26 cellular contexts compared by ENCODE assay signal in the genomic region with DNA sequence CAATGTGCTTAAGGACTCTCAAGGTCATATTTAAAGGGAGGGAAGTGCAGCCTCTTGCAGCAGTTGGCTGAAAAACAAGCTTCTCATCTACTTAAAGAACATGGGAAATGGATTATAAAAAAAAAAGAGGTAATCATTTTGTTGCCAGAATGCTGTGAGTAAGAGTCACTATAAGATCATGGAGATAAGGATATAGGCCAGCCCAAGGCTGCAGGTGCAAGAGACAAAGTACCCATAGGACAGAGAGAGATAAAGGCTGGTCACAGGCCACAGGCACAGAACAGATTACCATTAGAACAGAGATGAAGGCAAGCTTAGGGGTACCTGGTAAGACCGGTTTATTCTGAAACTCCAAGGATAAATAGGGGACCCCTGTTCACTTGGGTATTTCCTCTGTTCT.
"Had no signal": no experiment of that assay in that cellular context is flagged by ENCODE, and none has a peak within 500 bp of the region (broad histone marks: within the 10 kb centered on the region; RNA-seq: fewer than 3 reads in every experiment).

No MANE protein-coding gene starts in this region.

- FAIRE-seq: colon, endometrium had no signal

- H3K27ac ChIP-seq: adrenal gland, body of pancreas, gastrocnemius medialis, heart left ventricle had no signal

- DNase-seq: activated CD4-positive, alpha-beta T cell treated with anti-CD3 and anti-CD28 coated beads for 36 hours; activated CD4-positive, alpha-beta T cell treated with anti-CD3 and anti-CD28 coated beads, Interleukin-2, amount 50 U/mL, for 1 hour; activated CD4-positive, alpha-beta T cell treated with anti-CD3 and anti-CD28 coated beads, Interleukin-2, amount 50 U/mL, for 48 hours; activated CD4-positive, CD25-positive, alpha-beta regulatory T cell; activated CD4-positive, CD25-positive, alpha-beta regulatory T cell treated with anti-CD3 and anti-CD28 coated beads, Interleukin-2, amount 50 U/mL, for 72 hours; activated CD8-positive, alpha-beta memory T cell treated with anti-CD3 and anti-CD28 coated beads for 24 hours; activated CD8-positive, alpha-beta T cell treated with anti-CD3 and anti-CD28 coated beads for 36 hours; activated effector memory CD4-positive, alpha-beta T cell treated with anti-CD3 and anti-CD28 coated beads, Interleukin-2, amount 50 U/mL, for 16 hours; activated naive CD4-positive, alpha-beta T cell treated with anti-CD3 and anti-CD28 coated beads for 36 hours; activated naive CD8-positive, alpha-beta T cell treated with anti-CD3 and anti-CD28 coated beads for 36 hours; activated naive CD8-positive, alpha-beta T cell treated with anti-CD3 and anti-CD28 coated beads, Interleukin-2, amount 50 U/mL, for 24 hours; activated T-cell treated with anti-CD3 and anti-CD28 coated beads, Interleukin-2, amount 50 U/mL, for 4 hours; adrenal gland; amygdala; aorta; body of pancreas; caudate nucleus; cortex of kidney; effector CD8-positive, alpha-beta T cell; foreskin fibroblast; gastrocnemius medialis; glutamatergic neuron; heart left ventricle had no signal

- H3K4me3 ChIP-seq: adrenal gland, body of pancreas, gastrocnemius medialis, heart left ventricle had no signal

- H3K9me3 ChIP-seq: adrenal gland, body of pancreas, gastrocnemius medialis, heart left ventricle had no signal

- H3K4me1 ChIP-seq: body of pancreas, gastrocnemius medialis had no signal

- H3K36me3 ChIP-seq: adrenal gland, gastrocnemius medialis, heart left ventricle had no signal

- ATAC-seq: activated CD4-positive, alpha-beta T cell treated with anti-CD3 and anti-CD28 coated beads for 36 hours; activated CD8-positive, alpha-beta T cell treated with anti-CD3 and anti-CD28 coated beads for 36 hours; activated naive CD8-positive, alpha-beta T cell treated with anti-CD3 and anti-CD28 coated beads, Interleukin-2, amount 50 U/mL, for 24 hours; activated T-cell treated with anti-CD3 and anti-CD28 coated beads, Interleukin-2, amount 50 U/mL, for 4 hours; body of pancreas; esophagus mucosa; gastrocnemius medialis; heart left ventricle had no signal

- H3K27me3 ChIP-seq: adrenal gland, body of pancreas, gastrocnemius medialis, heart left ventricle had no signal
